In genomic region chr13:39876258-39876657, GRCh38 we compare ENCODE assay signal across 16 cellular contexts.
DNase-seq lines count a peak whose midpoint lies in the region; ATAC-seq and TF ChIP-seq lines count a peak whose summit lies in the region.
"Had no signal": no experiment of that assay in that cellular context is flagged by ENCODE, and none has a peak within 500 bp of the region (broad histone marks: within the 10 kb centered on the region; RNA-seq: fewer than 3 reads in every experiment).

No MANE protein-coding gene starts in this region.

- no peaks in the 10 kb centered on the region for H3K36me3 Mint-ChIP-seq in activated T-cell treated with anti-CD3 and anti-CD28 coated beads, Interleukin-2, amount 50 U/mL, for 24 hours (ENCODE audit: low read depth)
- H3K36me3 Mint-ChIP-seq: stimulated activated memory B cell treated with anti-CD40 and anti-IgM and Interleukin-4, amounts not matched to agents 10 μg/mL and 1 μg/mL and 100 μg/mL, for 72 hours had no signal

- no peak for ATAC-seq in HG02981 (IDR thresholded peaks at IDR 0.05; ENCODE audit: unreplicated experiment)
- ATAC-seq: HCT116; stimulated activated memory B cell treated with anti-CD40 and anti-IgM and Interleukin-4, amounts not matched to agents 10 μg/mL and 1 μg/mL and 100 μg/mL, for 72 hours had no signal

- H2BK15ac ChIP-seq in mesenchymal stem cell (ENCODE audit: low read depth, poor library complexity, severe bottlenecking), result no peak overlapping the region

- H2BK120ac ChIP-seq in mesenchymal stem cell (ENCODE audit: low read depth, low read length), result no peak overlapping the region

- no peak overlapping the region for H3K23ac ChIP-seq in mesenchymal stem cell (ENCODE audit: low read length in 2 of 2)

- H3K79me1 ChIP-seq in mesenchymal stem cell (replicated peaks; ENCODE audit: low read length, poor library complexity, severe bottlenecking), result no peaks in the 10 kb centered on the region

- H3K14ac ChIP-seq in mesenchymal stem cell (ENCODE audit: low read length in 2 of 2), result no peak overlapping the region

- H3K4me3 Mint-ChIP-seq in activated T-cell treated with anti-CD3 and anti-CD28 coated beads, Interleukin-2, amount 50 U/mL, for 24 hours, result no peak overlapping the region
- H3K4me3 Mint-ChIP-seq: CD8-positive, alpha-beta memory T cell; stimulated activated memory B cell treated with anti-CD40 and anti-IgM and Interleukin-4, amounts not matched to agents 10 μg/mL and 1 μg/mL and 100 μg/mL, for 72 hours had no signal

- H3K9me3 ChIP-seq in mammary epithelial cell (replicated peaks; ENCODE audit: insufficient read depth, low read length) (no peaks in the 10 kb centered on the region), mesenchymal stem cell (ENCODE audit: control insufficient read depth, low read length) (no peaks in the 10 kb centered on the region), Karpas-422 (ENCODE audit: low read length) (no peaks in the 10 kb centered on the region)

- H4K91ac ChIP-seq in mesenchymal stem cell (ENCODE audit: low read length), result no peak overlapping the region

- H3K9ac ChIP-seq in mammary epithelial cell (ENCODE audit: insufficient read depth, low read length) (no peak overlapping the region), mesenchymal stem cell (ENCODE audit: low read length) (peak overlapping the region; percentile 35), Karpas-422 (ENCODE audit: low read length) (no peak overlapping the region)

- H3K4me1 ChIP-seq in mammary epithelial cell (ENCODE audit: insufficient read depth, low read length), result peaks cover 2% of the 10 kb centered on the region
- peaks cover 3% of the 10 kb centered on the region for H3K4me1 ChIP-seq in mesenchymal stem cell (ENCODE audit: control insufficient read depth, insufficient read depth, low read depth, low read length)
- peaks cover 17% of the 10 kb centered on the region for H3K4me1 ChIP-seq in Karpas-422 (ENCODE audit: low read length)

- H3K27me3 ChIP-seq in mammary epithelial cell (ENCODE audit: insufficient read depth, low read length) (no peaks in the 10 kb centered on the region), mesenchymal stem cell (ENCODE audit: control insufficient read depth in 1 of 2, insufficient read depth in 1 of 2, low read length in 2 of 2) (no peaks in the 10 kb centered on the region), Karpas-422 (ENCODE audit: low read length) (no peaks in the 10 kb centered on the region)

- H2AFZ ChIP-seq in mammary epithelial cell (ENCODE audit: low read depth, low read length) (no peak overlapping the region), mesenchymal stem cell (ENCODE audit: low read depth, low read length) (no peak overlapping the region), Karpas-422 (ENCODE audit: low read length) (no peak overlapping the region)

- in situ Hi-C loops in mammary epithelial cell (cut with MboI; ENCODE audit: low sequenced_read_pairs in 2 of 2), result no loop called here

- no peaks in the 10 kb centered on the region for H3K9me3 Mint-ChIP-seq in activated T-cell treated with anti-CD3 and anti-CD28 coated beads, Interleukin-2, amount 50 U/mL, for 24 hours
- H3K9me3 Mint-ChIP-seq: stimulated activated memory B cell treated with anti-CD40 and anti-IgM and Interleukin-4, amounts not matched to agents 10 μg/mL and 1 μg/mL and 100 μg/mL, for 72 hours had no signal

- H3K4me3 ChIP-seq in AG10803 (ENCODE audit: low read length) (no peak overlapping the region), mammary epithelial cell (replicated peaks in 1 of 3; ENCODE audit: insufficient read depth in 1 of 3, low read depth in 2 of 3, low read length in 3 of 3) (no peak overlapping the region), mesenchymal stem cell (ENCODE audit: insufficient read depth in 1 of 2, low read depth in 1 of 2, low read length in 2 of 2) (no peak overlapping the region), Karpas-422 (ENCODE audit: low read length) (no peak overlapping the region)

- H3K9me2 ChIP-seq in Karpas-422 (replicated peaks; ENCODE audit: insufficient read depth, low read length), result no peaks in the 10 kb centered on the region

- dilution Hi-C loops in mammary epithelial cell (cut with HindIII; ENCODE audit: low sequenced_read_pairs), result no loop called here

- H3K79me2 ChIP-seq in mammary epithelial cell (ENCODE audit: insufficient read depth, low read length) (no peaks in the 10 kb centered on the region), Karpas-422 (ENCODE audit: low read length) (no peaks in the 10 kb centered on the region)

- peaks cover 8% of the 10 kb centered on the region for H3K4me1 Mint-ChIP-seq in activated T-cell treated with anti-CD3 and anti-CD28 coated beads, Interleukin-2, amount 50 U/mL, for 24 hours (ENCODE audit: low read depth)
- H3K4me1 Mint-ChIP-seq: CD8-positive, alpha-beta memory T cell; stimulated activated memory B cell treated with anti-CD40 and anti-IgM and Interleukin-4, amounts not matched to agents 10 μg/mL and 1 μg/mL and 100 μg/mL, for 72 hours had no signal

- no peak overlapping the region for H4K8ac ChIP-seq in mesenchymal stem cell (ENCODE audit: low read length)

- intact Hi-C loops in mammary epithelial cell (cut with micrococcal nuclease), result no loop called here

- H4K20me1 ChIP-seq in mammary epithelial cell (ENCODE audit: insufficient read depth, low read length) (no peaks in the 10 kb centered on the region), Karpas-422 (ENCODE audit: insufficient read depth, low read depth, low read length) (no peaks in the 10 kb centered on the region)

- no peaks in the 10 kb centered on the region for H3K27me3 Mint-ChIP-seq in activated T-cell treated with anti-CD3 and anti-CD28 coated beads, Interleukin-2, amount 50 U/mL, for 24 hours

- H2AK5ac ChIP-seq in mesenchymal stem cell (ENCODE audit: low read length, severe bottlenecking), result no peak overlapping the region

- H3K4me2 ChIP-seq in mammary epithelial cell (ENCODE audit: insufficient read depth, low read depth, low read length) (no peak overlapping the region), mesenchymal stem cell (ENCODE audit: low read length, poor library complexity, severe bottlenecking) (no peak overlapping the region), Karpas-422 (ENCODE audit: low read depth, low read length, poor library complexity, severe bottlenecking) (no peak overlapping the region)

- H3K27ac ChIP-seq in mammary epithelial cell (ENCODE audit: insufficient read depth, low read depth, low read length) (no peak overlapping the region), mesenchymal stem cell (ENCODE audit: low read length, poor library complexity, severe bottlenecking) (no peak overlapping the region), Karpas-422 (ENCODE audit: low read length) (no peak overlapping the region)

- no peak overlapping the region for H3K4ac ChIP-seq in mesenchymal stem cell (ENCODE audit: low read depth in 1 of 2, low read length in 2 of 2)

- H2BK12ac ChIP-seq in mesenchymal stem cell (ENCODE audit: low read length in 2 of 2), result no peak overlapping the region

- no peaks in the 10 kb centered on the region for H3K36me3 ChIP-seq in mammary epithelial cell (ENCODE audit: insufficient read depth, low read length)
- H3K36me3 ChIP-seq in mesenchymal stem cell (ENCODE audit: control insufficient read depth in 1 of 2, insufficient read depth in 2 of 2, low read depth in 1 of 2, low read length in 2 of 2), result no peaks in the 10 kb centered on the region
- no peaks in the 10 kb centered on the region for H3K36me3 ChIP-seq in Karpas-422 (ENCODE audit: insufficient read depth, low read length)

- no TSS peak for BruUV-seq in mammary epithelial cell (replicated peaks; lab: Mats Ljungman, UMichigan)

- H3K18ac ChIP-seq in mesenchymal stem cell (ENCODE audit: low read depth in 1 of 2, low read length in 2 of 2), result no peak overlapping the region

- CTCF ChIA-PET in mammary epithelial cell (lab: Charles Lee; ENCODE audit: low non-redundant PET), result no interaction called here

- TF ChIP-seq CTCF in AG10803 (conservative IDR thresholded peaks at IDR 0.05; ENCODE audit: low read length) (no peak), mammary epithelial cell (conservative IDR thresholded peaks at IDR 0.05 in 1 of 2, IDR thresholded peaks at IDR 0.05 in 1 of 2; ENCODE audit: extremely low read depth in 1 of 2, insufficient read depth in 1 of 2, low read depth in 1 of 2, low read length in 2 of 2) (no peak)

- H3K27ac Mint-ChIP-seq in activated T-cell treated with anti-CD3 and anti-CD28 coated beads, Interleukin-2, amount 50 U/mL, for 24 hours, result no peak overlapping the region
- H3K27ac Mint-ChIP-seq: CD8-positive, alpha-beta memory T cell; stimulated activated memory B cell treated with anti-CD40 and anti-IgM and Interleukin-4, amounts not matched to agents 10 μg/mL and 1 μg/mL and 100 μg/mL, for 72 hours had no signal

- H2BK5ac ChIP-seq in mesenchymal stem cell (ENCODE audit: low read depth, low read length, poor library complexity, severe bottlenecking), result no peak overlapping the region

- DNase-seq in AG10803 (ENCODE audit: low read depth) (peak; percentile 96), LHCN-M2 (ENCODE audit: low read depth) (peak; percentile 95), mammary epithelial cell (peak; percentile 91), mesenchymal stem cell (peak; percentile 89), retina (no peak), Karpas-422 (no peak)
- no peak for DNase-seq in activated T-cell treated with anti-CD3 and anti-CD28 coated beads, Interleukin-2, amount 50 U/mL, for 24 hours
- DNase-seq: activated CD4-positive, CD25-positive, alpha-beta regulatory T cell; CD8-positive, alpha-beta memory T cell; KG1; left ventricle myocardium superior; nucleus accumbens; RPMI8226 had no signal

- 64% methylated on average over 3 of the region's 3 CpGs for WGBS in mammary epithelial cell (ENCODE audit: low coverage, missing lambda C conversion rate)
- 29% methylated on average over 3 of the region's 3 CpGs for WGBS in mesenchymal stem cell

Comparison
In these comparisons a context has a peak if more than half of its experiments do, and no peak if none do; other contexts are left out.
1. DNase-seq: peak in AG10803 (single experiment), LHCN-M2 (single experiment), mammary epithelial cell (single experiment) and mesenchymal stem cell (single experiment); none in activated T-cell treated with anti-CD3 and anti-CD28 coated beads, Interleukin-2, amount 50 U/mL, for 24 hours (single experiment), retina (single experiment) and Karpas-422 (single experiment).